In genomic region chr14:39145266-39145966, GRCh38 we compare ENCODE assay signal across 1 cellular context.
TF ChIP-seq lines count a peak whose summit lies in the region.

No MANE protein-coding gene starts in this region.

TF ChIP-seq in K562, 482 proteins besides CTCF, POLR2A, EP300 and RAD21 (continued from another document and continues in another):
- TF ChIP-seq RNF219 (CRISPR knock-in tag; IDR thresholded peaks at IDR 0.05) (no peak), PHTF2 (CRISPR knock-in tag; IDR thresholded peaks at IDR 0.05) (no peak), JUN (IDR thresholded peaks at IDR 0.05; ENCODE audit: borderline replicate concordance, low read depth, low read length) (no peak), JUN (CRISPR knock-in tag; IDR thresholded peaks at IDR 0.05; ENCODE audit: borderline replicate concordance) (no peak), ZHX1 (conservative IDR thresholded peaks at IDR 0.05; ENCODE audit: low read length) (no peak), ATF1 (CRISPR knock-in tag; IDR thresholded peaks at IDR 0.05) (no peak), ATF1 (tag; IDR thresholded peaks at IDR 0.05) (peak; percentile 37; the same call in 1 of the 2 replicates), ZNF24 (IDR thresholded peaks at IDR 0.05) (no peak), FOXO4 (CRISPR knock-in tag; IDR thresholded peaks at IDR 0.05) (no peak), GABPB1 (CRISPR knock-in tag; IDR thresholded peaks at IDR 0.05) (no peak), OTX1 (CRISPR knock-in tag; IDR thresholded peaks at IDR 0.05) (no peak), NCOA4 (IDR thresholded peaks at IDR 0.05; ENCODE audit: partially characterized antibody) (no peak), POLR2B (IDR thresholded peaks at IDR 0.05; ENCODE audit: low read depth, partially characterized antibody) (no peak), RFX7 (CRISPR knock-in tag; IDR thresholded peaks at IDR 0.05) (no peak), NR3C1 (CRISPR knock-in tag; IDR thresholded peaks at IDR 0.05) (no peak), CC2D1A (IDR thresholded peaks at IDR 0.05) (0 out of 2 replicates have a peak, but pooled peaks have one; percentile 12), ARID3B (CRISPR knock-in tag; IDR thresholded peaks at IDR 0.05; ENCODE audit: borderline replicate concordance) (no peak), PCBP1 (IDR thresholded peaks at IDR 0.05; ENCODE audit: low read depth, low read length, poor library complexity, severe bottlenecking) (no peak), HES1 (IDR thresholded peaks at IDR 0.05; ENCODE audit: low read depth) (no peak), EP400 (IDR thresholded peaks at IDR 0.05) (no peak), MAZ (CRISPR knock-in tag; conservative IDR thresholded peaks at IDR 0.05 in 1 of 2, IDR thresholded peaks at IDR 0.05 in 1 of 2) (no peak), ELK1 (CRISPR knock-in tag; IDR thresholded peaks at IDR 0.05) (no peak), LEF1 (IDR thresholded peaks at IDR 0.05) (peak; percentile 87), E2F1 (CRISPR knock-in tag; IDR thresholded peaks at IDR 0.05) (no peak), FOSL1 (tag; conservative IDR thresholded peaks at IDR 0.05) (peak; percentile 49; the same call in 1 of the 2 replicates), ZKSCAN1 (IDR thresholded peaks at IDR 0.05; ENCODE audit: low read depth, low read length) (no peak), GATA2 (CRISPR knock-in tag; IDR thresholded peaks at IDR 0.05) (peak; percentile 77), SAFB (IDR thresholded peaks at IDR 0.05; ENCODE audit: borderline replicate concordance, low read depth, low read length) (no peak), SRSF3 (IDR thresholded peaks at IDR 0.05; ENCODE audit: insufficient read depth, low read length) (no peak), HDAC6 (IDR thresholded peaks at IDR 0.05; ENCODE audit: low read depth, low read length) (no peak), POLR2AphosphoS5 (IDR thresholded peaks at IDR 0.05; ENCODE audit: control insufficient read depth, insufficient read depth, low read depth, low read length) (peak; percentile 75), SREBF1 (IDR thresholded peaks at IDR 0.05; ENCODE audit: borderline replicate concordance, low read depth, low read length) (no peak), ZNF449 (CRISPR knock-in tag; IDR thresholded peaks at IDR 0.05) (no peak), ZNF75A (CRISPR knock-in tag; IDR thresholded peaks at IDR 0.05) (no peak), GTF2E2 (tag; IDR thresholded peaks at IDR 0.05) (no peak), ERF (CRISPR knock-in tag; IDR thresholded peaks at IDR 0.05) (no peak), PKNOX1 (IDR thresholded peaks at IDR 0.05) (peak; percentile 76), CTBP1 (IDR thresholded peaks at IDR 0.05; ENCODE audit: borderline replicate concordance) (peak; percentile 60; the same call in 1 of the 2 replicates), BHLHE40 (IDR thresholded peaks at IDR 0.05; ENCODE audit: low read length) (no peak), TAF1 (IDR thresholded peaks at IDR 0.05; ENCODE audit: control insufficient read depth, extremely low read depth, insufficient read depth, low read length, severe bottlenecking) (no peak), USF2 (CRISPR knock-in tag; IDR thresholded peaks at IDR 0.05) (no peak), SMARCC2 (IDR thresholded peaks at IDR 0.05; ENCODE audit: low read depth) (0 out of 2 replicates have a peak, but pooled peaks have one; percentile 72), FOS (IDR thresholded peaks at IDR 0.05; ENCODE audit: extremely low read depth, insufficient read length) (no peak), ZNF561 (CRISPR knock-in tag; conservative IDR thresholded peaks at IDR 0.05) (no peak), NR4A1 (CRISPR knock-in tag; IDR thresholded peaks at IDR 0.05) (no peak), NR4A1 (tag; IDR thresholded peaks at IDR 0.05) (0 out of 2 replicates have a peak, but pooled peaks have one; percentile 38), POU5F1 (IDR thresholded peaks at IDR 0.05; ENCODE audit: borderline replicate concordance, low read depth, low read length, partially characterized antibody) (no peak), ADNP (tag; IDR thresholded peaks at IDR 0.05) (no peak), ZNF764 (CRISPR knock-in tag; IDR thresholded peaks at IDR 0.05; ENCODE audit: low read depth) (no peak), HDAC3 (IDR thresholded peaks at IDR 0.05; ENCODE audit: borderline replicate concordance, partially characterized antibody) (peak; percentile 59), ZNF277 (CRISPR knock-in tag; IDR thresholded peaks at IDR 0.05; ENCODE audit: borderline replicate concordance) (no peak), MLLT1 (IDR thresholded peaks at IDR 0.05) (no peak)
